Comparison of ENCODE assay signal across 16 cellular contexts in the genomic region with DNA sequence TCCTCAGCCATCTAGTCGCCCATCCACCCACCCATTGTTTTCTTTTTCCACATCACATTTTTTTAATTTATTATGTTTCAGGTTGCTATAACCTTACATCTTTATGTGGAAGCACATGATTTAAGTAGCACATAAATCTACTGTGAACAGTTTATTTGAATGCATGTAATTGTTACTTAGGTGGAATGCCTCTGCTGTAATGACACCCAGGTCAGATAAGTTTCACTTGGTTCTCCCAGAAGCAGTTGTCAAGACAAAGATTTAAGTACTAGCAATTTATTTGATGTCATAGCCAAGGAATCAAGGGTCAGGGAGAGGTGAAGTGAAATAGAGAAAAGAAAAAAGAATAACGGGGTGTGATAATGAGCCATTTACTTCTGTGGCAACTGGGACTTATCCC.
A peak's percentile ranks its signal among the peaks of the same experiment; 100 is the strongest.
DNase-seq lines count a peak whose midpoint lies in the region; ATAC-seq, FAIRE-seq and TF ChIP-seq lines count a peak whose summit lies in the region.
"Had no signal": no experiment of that assay in that cellular context is flagged by ENCODE, and none has a peak within 500 bp of the region (broad histone marks: within the 10 kb centered on the region; RNA-seq: fewer than 3 reads in every experiment).

No MANE protein-coding gene starts in this region.

- H3K9me3 ChIP-seq in HEK293 (ENCODE audit: control insufficient read depth, insufficient read depth, low read depth, low read length) (no peaks in the 10 kb centered on the region), K562 (replicated peaks; ENCODE audit: control insufficient read depth, insufficient read depth, low read depth, low read length) (no peaks in the 10 kb centered on the region), Karpas-422 (ENCODE audit: low read length) (no peaks in the 10 kb centered on the region; the same call in 1 of the 2 replicates), upper lobe of left lung (no peaks in the 10 kb centered on the region)

- TF ChIP-seq EP300 in K562 (IDR thresholded peaks at IDR 0.05; ENCODE audit: low read length) (no peak), upper lobe of left lung (IDR thresholded peaks at IDR 0.05) (no peak)

- no peak for FAIRE-seq in K562 (lab: Jason Lieb, UNC)
- FAIRE-seq: A204.1, G401.6 had no signal

- CTCF ChIA-PET in HEK293 (lab: Yijun Ruan, JAX) (interaction anchor here (1.0 kb wide), 1 partner anchor 229 kb away, joined by 4 read pairs; no protein-coding TSS in a partner anchor), K562 (lab: Yijun Ruan, JAX; ENCODE audit: low intra/inter-chr PET ratio) (no interaction called here)

- TF ChIP-seq CTCF in HEK293 (tag by site-specific recombination; IDR thresholded peaks at IDR 0.05) (no peak), K562 (IDR thresholded peaks at IDR 0.05 in 2 of 3, conservative IDR thresholded peaks at IDR 0.05 in 1 of 3; ENCODE audit: insufficient read depth in 2 of 3, low read depth in 1 of 3, low read length in 3 of 3) (no peak), mesothelial cell of epicardium (IDR thresholded peaks at IDR 0.05; ENCODE audit: unreplicated experiment) (no peak), natural killer cell (IDR thresholded peaks at IDR 0.05) (no peak), HFFc6 (IDR thresholded peaks at IDR 0.05) (no peak), upper lobe of left lung (IDR thresholded peaks at IDR 0.05) (no peak)

- DNase-seq in A172 (ENCODE audit: low spot score) (peak; percentile 49), K562 (ENCODE audit: extremely low read depth in 1 of 4, low spot score in 3 of 4) (no peak), mesothelial cell of epicardium (ENCODE audit: low spot score in 2 of 2, unreplicated experiment in 2 of 2) (no peak), natural killer cell (no peak), HFFc6 (no peak), Karpas-422 (no peak), upper lobe of left lung (no peak)
- DNase-seq: NCI-H1417 treated with DMSO at 0.1 percent for 48 hours, NCI-H2081 treated with DMSO at 0.1 percent for 48 hours, NCI-H748 treated with DMSO at 0.1 percent for 48 hours had no signal

- POLR2A ChIA-PET in HEK293 (lab: Yijun Ruan, JAX) (no interaction called here), K562 (lab: Yijun Ruan, JAX) (no interaction called here)

- H3K9ac ChIP-seq in K562 (ENCODE audit: insufficient read depth in 1 of 2, low read depth in 2 of 2, low read length in 2 of 2) (no peak overlapping the region), Karpas-422 (ENCODE audit: low read length) (no peak overlapping the region)

- intact Hi-C loops in K562 (cut with micrococcal nuclease) = no loop called here
- intact Hi-C loops in natural killer cell (cut with micrococcal nuclease) = no loop called here

- no peak overlapping the region for H2AFZ ChIP-seq in K562 (ENCODE audit: low read depth, low read length)
- no peak overlapping the region for H2AFZ ChIP-seq in Karpas-422 (ENCODE audit: low read length)

- H3K36me3 Mint-ChIP-seq in mesothelial cell of epicardium (peaks cover 9% of the 10 kb centered on the region), natural killer cell (no peaks in the 10 kb centered on the region), HFFc6 (ENCODE audit: low read depth) (no peaks in the 10 kb centered on the region)

- no peaks in the 10 kb centered on the region for H3K27me3 Mint-ChIP-seq in mesothelial cell of epicardium (ENCODE audit: low read depth)
- H3K27me3 Mint-ChIP-seq in natural killer cell (ENCODE audit: low read depth in 2 of 2) = no peaks in the 10 kb centered on the region
- H3K27me3 Mint-ChIP-seq in HFFc6 (ENCODE audit: insufficient read depth) = peaks cover 1% of the 10 kb centered on the region; the same call in 1 of the 2 replicates

- H3K79me2 ChIP-seq in K562 (ENCODE audit: control insufficient read depth, insufficient read depth, low read length) (no peaks in the 10 kb centered on the region), Karpas-422 (ENCODE audit: low read length) (no peaks in the 10 kb centered on the region)

- TF ChIP-seq POLR2A in K562 (conservative IDR thresholded peaks at IDR 0.05) (no peak), upper lobe of left lung (IDR thresholded peaks at IDR 0.05) (no peak)

- no peaks in the 10 kb centered on the region for H3K9me2 ChIP-seq in Karpas-422 (replicated peaks; ENCODE audit: insufficient read depth, low read length)

- BruUV-seq in K562 (replicated peaks; lab: Mats Ljungman, UMichigan) = no TSS peak

- in situ Hi-C loops in K562 (cut with MboI) = no loop called here

- H3K4me3 ChIP-seq in HEK293 (ENCODE audit: low read depth, low read length) = no peak overlapping the region
- no peak overlapping the region for H3K4me3 ChIP-seq in K562
- H3K4me3 ChIP-seq in Karpas-422 (ENCODE audit: low read length) = no peak overlapping the region
- no peak overlapping the region for H3K4me3 ChIP-seq in upper lobe of left lung
- H3K4me3 ChIP-seq: SK-N-MC had no signal

- H3K36me3 ChIP-seq in HEK293 (ENCODE audit: control insufficient read depth in 2 of 2, insufficient read depth in 1 of 2, low read length in 2 of 2) (no peaks in the 10 kb centered on the region), K562 (ENCODE audit: control insufficient read depth, insufficient read depth, low read length) (no peaks in the 10 kb centered on the region), Karpas-422 (ENCODE audit: insufficient read depth, low read length) (no peaks in the 10 kb centered on the region), upper lobe of left lung (no peaks in the 10 kb centered on the region)

- no peaks in the 10 kb centered on the region for H3K9me1 ChIP-seq in K562 (ENCODE audit: control insufficient read depth, insufficient read depth, low read length)

- H3K27ac Mint-ChIP-seq in mesothelial cell of epicardium (peak overlapping the region; percentile 78), natural killer cell (no peak overlapping the region), HFFc6 (no peak overlapping the region)

- H3K27ac ChIP-seq in HEK293 (ENCODE audit: extremely low read depth, low read depth, low read length) (no peak overlapping the region), K562 (ENCODE audit: extremely low read depth, low read depth, low read length) (no peak overlapping the region), Karpas-422 (ENCODE audit: low read length) (no peak overlapping the region), upper lobe of left lung (no peak overlapping the region)
- H3K27ac ChIP-seq: C4-2B, SK-N-MC had no signal

- H4K20me1 ChIP-seq in K562 (replicated peaks; ENCODE audit: control insufficient read depth, insufficient read depth, low read length) = no peaks in the 10 kb centered on the region
- H4K20me1 ChIP-seq in Karpas-422 (ENCODE audit: insufficient read depth, low read depth, low read length) = no peaks in the 10 kb centered on the region

- H3K9me3 Mint-ChIP-seq in mesothelial cell of epicardium = peaks cover 22% of the 10 kb centered on the region
- peaks cover 0 to 3% of the 10 kb centered on the region in 2 donors for H3K9me3 Mint-ChIP-seq in natural killer cell
- no peaks in the 10 kb centered on the region for H3K9me3 Mint-ChIP-seq in HFFc6

- 27% methylated on average over 2 of the region's 2 CpGs for WGBS in K562 (ENCODE audit: insufficient coverage, low coverage, missing lambda C conversion rate)
- 79 to 84% methylated on average over 2 of the region's 2 CpGs for WGBS in upper lobe of left lung, 2 donors

- H3K27me3 ChIP-seq in K562 (ENCODE audit: control insufficient read depth in 2 of 2, insufficient read depth in 2 of 2, low read length in 2 of 2) (no peaks in the 10 kb centered on the region), Karpas-422 (ENCODE audit: low read length) (no peaks in the 10 kb centered on the region), upper lobe of left lung (no peaks in the 10 kb centered on the region)

- ATAC-seq in K562 (no peak), natural killer cell (no peak), upper lobe of left lung (ENCODE audit: low FRiP score in 2 of 2) (no peak)
- ATAC-seq: Right ventricle myocardium inferior had no signal

- H3K4me2 ChIP-seq in K562 (ENCODE audit: insufficient read depth, low read length) (no peak overlapping the region), Karpas-422 (ENCODE audit: low read depth, low read length, poor library complexity, severe bottlenecking) (no peak overlapping the region)

- TF ChIP-seq RAD21 in K562 (CRISPR knock-in tag; conservative IDR thresholded peaks at IDR 0.05 in 1 of 2, IDR thresholded peaks at IDR 0.05 in 1 of 2) = no peak

- H3K4me1 Mint-ChIP-seq in mesothelial cell of epicardium (peaks cover 42% of the 10 kb centered on the region), natural killer cell (no peaks in the 10 kb centered on the region), HFFc6 (ENCODE audit: low read depth) (peaks cover 20% of the 10 kb centered on the region)

- H3K4me3 Mint-ChIP-seq in mesothelial cell of epicardium (no peak overlapping the region), natural killer cell (no peak overlapping the region), HFFc6 (no peak overlapping the region)

- no peaks in the 10 kb centered on the region; the same call in 1 of the 2 replicates for H3K4me1 ChIP-seq in HEK293 (ENCODE audit: control insufficient read depth, insufficient read depth, low read length)
- H3K4me1 ChIP-seq in K562 (replicated peaks in 1 of 2; ENCODE audit: control insufficient read depth in 2 of 2, insufficient read depth in 2 of 2, low read length in 2 of 2) = peaks cover 0 to 14% of the 10 kb centered on the region in 2 experiments; a peak in 2 of 5 replicates
- no peaks in the 10 kb centered on the region for H3K4me1 ChIP-seq in Karpas-422 (ENCODE audit: low read length)
- H3K4me1 ChIP-seq in upper lobe of left lung = no peaks in the 10 kb centered on the region

TF ChIP-seq in HEK293, 187 proteins besides CTCF, POLR2A, EP300 and RAD21 (continues in another document):
- TF ChIP-seq SP7 (tag by site-specific recombination; IDR thresholded peaks at IDR 0.05) = peak; percentile 70

TF ChIP-seq in K562, 482 proteins besides CTCF, POLR2A, EP300 and RAD21 (continues in another document):
- TF ChIP-seq PHTF2 (CRISPR knock-in tag; IDR thresholded peaks at IDR 0.05) = no peak
